In the genomic region with DNA sequence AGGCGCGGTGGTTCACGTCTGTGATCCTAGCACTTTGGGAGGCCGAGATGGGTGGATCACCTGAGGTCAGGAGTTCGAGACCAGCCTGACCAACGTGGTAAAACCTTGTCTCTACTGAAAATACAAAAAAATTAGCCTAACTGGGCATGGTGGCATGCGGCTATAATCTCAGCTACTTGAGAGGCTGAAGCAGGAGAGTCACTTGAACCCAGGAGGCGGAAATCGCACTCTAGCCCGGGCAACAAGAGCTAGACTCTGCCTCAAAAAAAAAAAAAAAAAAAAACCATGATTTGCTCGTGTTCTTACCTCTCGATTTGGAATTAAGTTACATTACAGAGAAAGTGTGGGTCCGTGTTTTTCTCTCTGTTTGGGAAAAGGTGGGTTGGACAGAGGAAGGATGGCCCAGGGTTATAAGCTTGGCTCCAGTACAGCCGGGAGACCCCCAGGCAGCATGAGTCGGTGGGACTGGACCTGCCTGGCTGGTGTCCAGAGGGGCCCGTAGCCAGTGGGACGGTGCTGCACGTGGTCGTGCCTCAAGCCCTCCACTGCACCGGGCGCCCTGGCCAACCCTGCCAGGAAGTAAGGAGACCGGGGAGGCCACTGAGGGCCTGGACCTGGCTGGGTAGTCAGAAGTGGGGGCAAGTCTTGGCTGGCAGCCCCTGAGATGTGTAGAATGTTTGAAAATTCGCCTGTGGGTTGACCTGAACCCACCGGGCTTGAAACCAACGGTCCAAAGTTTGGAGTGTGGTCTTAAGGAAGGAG, we compare ENCODE assay signal across 1 cellular context.
TF ChIP-seq lines count a peak whose summit lies in the region.

No MANE protein-coding gene starts in this region.

TF ChIP-seq in IMR-90, 13 proteins besides CTCF, POLR2A, EP300 and RAD21:
- TF ChIP-seq MAFK (IDR thresholded peaks at IDR 0.05; ENCODE audit: low read depth, low read length) = no peak
- TF ChIP-seq FOS (IDR thresholded peaks at IDR 0.05; ENCODE audit: low read depth, low read length) = no peak
- no peak for TF ChIP-seq MAZ (IDR thresholded peaks at IDR 0.05; ENCODE audit: borderline replicate concordance, low read depth, low read length)
- TF ChIP-seq CEBPB (IDR thresholded peaks at IDR 0.05; ENCODE audit: low read depth, low read length) = no peak
- TF ChIP-seq SMC3 (IDR thresholded peaks at IDR 0.05; ENCODE audit: low read depth, low read length) = no peak
- TF ChIP-seq BHLHE40 (IDR thresholded peaks at IDR 0.05; ENCODE audit: low read depth, low read length) = no peak
- no peak for TF ChIP-seq RCOR1 (IDR thresholded peaks at IDR 0.05; ENCODE audit: insufficient replicate concordance, low read length)
